ENCODE assay signal across 20 cellular contexts in the genomic region with DNA sequence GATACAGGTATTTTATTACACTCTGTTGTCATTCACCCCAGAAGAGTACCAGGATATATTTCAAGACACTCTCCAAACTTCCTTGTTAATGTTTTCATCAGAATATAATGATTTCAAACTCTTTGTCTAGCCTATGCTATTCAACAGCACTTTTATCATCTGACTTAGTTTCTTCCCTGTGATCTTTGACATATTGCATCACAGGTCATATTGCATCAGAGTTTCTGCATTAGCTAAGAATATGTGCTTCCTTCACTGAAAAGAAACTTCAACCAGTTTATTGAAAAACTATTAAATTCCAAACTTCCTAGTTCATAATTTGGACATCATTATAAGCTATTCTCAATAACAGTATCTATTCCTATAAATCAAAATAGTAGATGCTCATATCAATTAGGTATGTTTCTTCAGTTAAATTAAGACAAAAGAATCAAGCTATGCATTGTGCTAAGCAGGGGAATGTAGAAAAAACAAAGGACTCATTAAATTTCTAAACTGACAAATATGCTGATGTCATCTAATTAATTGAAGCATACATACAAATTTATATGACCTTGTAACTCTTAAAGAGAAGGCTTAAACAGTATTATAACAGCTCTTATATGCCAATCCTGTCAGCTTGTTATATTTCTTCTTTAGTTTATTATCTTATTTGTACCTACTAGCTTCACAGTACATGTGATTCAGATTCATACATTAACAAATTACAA.
"Had no signal": no experiment of that assay in that cellular context is flagged by ENCODE, and none has a peak within 500 bp of the region (broad histone marks: within the 10 kb centered on the region; RNA-seq: fewer than 3 reads in every experiment).

No MANE protein-coding gene starts in this region.

- H3K27ac ChIP-seq: brain microvascular endothelial cell, foreskin keratinocyte, left ventricle myocardium inferior, thoracic aorta, vagina had no signal

- H3K36me3 Mint-ChIP-seq: immature natural killer cell, type B pancreatic cell had no signal

- H3K9me3 Mint-ChIP-seq: immature natural killer cell, type B pancreatic cell had no signal

- H3K27me3 ChIP-seq: brain microvascular endothelial cell, foreskin keratinocyte, vagina had no signal

- H3K4me1 ChIP-seq: foreskin keratinocyte, left ventricle myocardium inferior, vagina had no signal

- ATAC-seq: activated naive CD8-positive, alpha-beta T cell treated with anti-CD3 and anti-CD28 coated beads, Interleukin-2, amount 50 U/mL, for 24 hours; activated T-cell treated with anti-CD3 and anti-CD28 coated beads, Interleukin-2, amount 50 U/mL, for 72 hours; foreskin keratinocyte; natural killer cell treated with Interleukin-12 subunit alpha and Interleukin-12 subunit beta and Interleukin-15 and Interleukin-18, amount 100 ng/mL, for 72 hours had no signal

- H3K4me3 ChIP-seq: left ventricle myocardium inferior, thoracic aorta, vagina had no signal

- H3K27me3 Mint-ChIP-seq: activated naive CD8-positive, alpha-beta T cell treated with anti-CD3 and anti-CD28 coated beads, Interleukin-2, amount 50 U/mL, for 24 hours; natural killer cell treated with Interleukin-12 subunit alpha and Interleukin-12 subunit beta and Interleukin-15 and Interleukin-18, amount 100 ng/mL, for 72 hours; progenitor cell of endocrine pancreas; type B pancreatic cell had no signal

- H3K9me3 ChIP-seq: left ventricle myocardium inferior, thoracic aorta, vagina had no signal

- DNase-seq: activated CD4-positive, alpha-beta T cell treated with anti-CD3 and anti-CD28 coated beads, Interleukin-2, amount 50 U/mL, for 48 hours; activated effector memory CD4-positive, alpha-beta T cell treated with anti-CD3 and anti-CD28 coated beads, Interleukin-2, amount 50 U/mL, for 16 hours; activated naive CD4-positive, alpha-beta T cell treated with anti-CD3 and anti-CD28 coated beads, Interleukin-2, amount 50 U/mL, for 16 hours; activated naive CD8-positive, alpha-beta T cell treated with anti-CD3 and anti-CD28 coated beads, Interleukin-2, amount 50 U/mL, for 24 hours; activated T-cell treated with anti-CD3 and anti-CD28 coated beads, Interleukin-2, amount 50 U/mL, for 72 hours; aorta; brain microvascular endothelial cell; central memory CD4-positive, alpha-beta T cell; foreskin keratinocyte; immature natural killer cell; kidney glomerular epithelial cell; left ventricle myocardium inferior; stimulated activated CD4-positive, alpha-beta T cell treated with anti-CD3 and anti-CD28 coated beads, Interleukin-4, amount 100 ng/mL, for 24 hours; stimulated activated naive CD4-positive, alpha-beta T cell treated with Interleukin-2 at 50 U/mL for 16 hours; T-helper 1 cell had no signal

- H3K4me1 Mint-ChIP-seq: activated naive CD8-positive, alpha-beta T cell treated with anti-CD3 and anti-CD28 coated beads, Interleukin-2, amount 50 U/mL, for 24 hours; immature natural killer cell had no signal

- H3K36me3 ChIP-seq: brain microvascular endothelial cell, left ventricle myocardium inferior, thoracic aorta, vagina had no signal

- H3K4me3 Mint-ChIP-seq: activated naive CD8-positive, alpha-beta T cell treated with anti-CD3 and anti-CD28 coated beads, Interleukin-2, amount 50 U/mL, for 24 hours; activated T-cell treated with anti-CD3 and anti-CD28 coated beads, Interleukin-2, amount 50 U/mL, for 72 hours; immature natural killer cell; natural killer cell treated with Interleukin-12 subunit alpha and Interleukin-12 subunit beta and Interleukin-15 and Interleukin-18, amount 100 ng/mL, for 72 hours; type B pancreatic cell had no signal

- H3K27ac Mint-ChIP-seq: activated naive CD8-positive, alpha-beta T cell treated with anti-CD3 and anti-CD28 coated beads, Interleukin-2, amount 50 U/mL, for 24 hours; activated T-cell treated with anti-CD3 and anti-CD28 coated beads, Interleukin-2, amount 50 U/mL, for 72 hours; immature natural killer cell; natural killer cell treated with Interleukin-12 subunit alpha and Interleukin-12 subunit beta and Interleukin-15 and Interleukin-18, amount 100 ng/mL, for 72 hours; progenitor cell of endocrine pancreas; type B pancreatic cell had no signal
